8 cellular contexts compared by ENCODE assay signal in genomic region chr9:136299116-136299515, GRCh38. TPM values are rescaled to one million over a fixed set of nuclear protein-coding genes. Genes with fewer than 3 reads are reported as not detected.
"Had no signal": no experiment of that assay in that cellular context is flagged by ENCODE, and none has a peak within 500 bp of the region (broad histone marks: within the 10 kb centered on the region; RNA-seq: fewer than 3 reads in every experiment).

No MANE protein-coding gene starts in this region.

- H3K4me1 ChIP-seq: HAP-1 had no signal

- H3K4me2 ChIP-seq: GM23338 had no signal

- H3K9me3 ChIP-seq: HAP-1 had no signal

- ATAC-seq: HCT116, K562 had no signal

- H2AFZ ChIP-seq: GM23338 had no signal

- H3K4me3 ChIP-seq: GM23338, HAP-1, K562 had no signal

- H3K36me3 ChIP-seq: HAP-1 had no signal

- FAIRE-seq: HTR-8/SVneo, K562 had no signal

- DNase-seq: H7, IMR-90 had no signal

RNA-seq across cellular contexts. Expression of gene CCDC187, which starts 4.8 kb away (rescaled TPM):
- total RNA-seq: H4, H7, IMR-90, K562 had no signal
- polyA plus RNA-seq: GM23338, IMR-90, K562 had no signal
